ENCODE assay signal across 17 cellular contexts in genomic region chr4:80126435-80126834, GRCh38. TPM values are rescaled to one million over a fixed set of nuclear protein-coding genes. Genes with fewer than 3 reads are reported as not detected.
DNase-seq lines count a peak whose midpoint lies in the region; ATAC-seq and TF ChIP-seq lines count a peak whose summit lies in the region.
"Had no signal": no experiment of that assay in that cellular context is flagged by ENCODE, and none has a peak within 500 bp of the region (broad histone marks: within the 10 kb centered on the region; RNA-seq: fewer than 3 reads in every experiment).

No MANE protein-coding gene starts in this region.

- ATAC-seq in effector memory CD8-positive, alpha-beta T cell (replicated peaks): no peak
- no peak for ATAC-seq in GM21367 (IDR thresholded peaks at IDR 0.05; ENCODE audit: unreplicated experiment)

- peak overlapping the region in 10 of 11 experiments; percentile 21 to 89 (median 82); a peak in 19 of 22 replicates for H3K27ac ChIP-seq in BLaER1 treated with 17β-estradiol and CSF1 and Interleukin-3, amounts not matched to agents 10 nM and 100 nM
- peak overlapping the region; percentile 77 for H3K27ac ChIP-seq in CD4-positive, alpha-beta memory T cell (ENCODE audit: low read depth, low read length)
- H3K27ac ChIP-seq in SJSA1: peak overlapping the region; percentile 62
- H3K27ac ChIP-seq in Peyer's patch: no peak overlapping the region
- H3K27ac ChIP-seq: C4-2B had no signal

- H3K27me3 Mint-ChIP-seq in CD4-positive, alpha-beta memory T cell: no peaks in the 10 kb centered on the region
- no peaks in the 10 kb centered on the region for H3K27me3 Mint-ChIP-seq in effector memory CD8-positive, alpha-beta T cell

- no peak overlapping the region for H3K4me3 ChIP-seq in BLaER1 treated with 17β-estradiol and CSF1 and Interleukin-3, amounts not matched to agents 10 nM and 100 nM
- no peak overlapping the region for H3K4me3 ChIP-seq in CD4-positive, alpha-beta memory T cell (ENCODE audit: low read length in 2 of 2)
- H3K4me3 ChIP-seq in SJSA1 (no peak overlapping the region), Peyer's patch (no peak overlapping the region)
- H3K4me3 ChIP-seq: tibial nerve had no signal

- peaks cover 0 to 23% (median 5%) of the 10 kb centered on the region in 11 experiments; a peak in 6 of 22 replicates for H3K9me3 ChIP-seq in BLaER1 treated with 17β-estradiol and CSF1 and Interleukin-3, amounts not matched to agents 10 nM and 100 nM (replicated peaks in 1 of 11)
- H3K9me3 ChIP-seq in CD4-positive, alpha-beta memory T cell (ENCODE audit: control insufficient read depth in 1 of 2, low read length in 2 of 2): no peaks in the 10 kb centered on the region
- H3K9me3 ChIP-seq in SJSA1 (replicated peaks): no peaks in the 10 kb centered on the region
- no peaks in the 10 kb centered on the region for H3K9me3 ChIP-seq in Peyer's patch
- H3K9me3 ChIP-seq: tibial nerve had no signal

- TF ChIP-seq POLR2A in Peyer's patch (IDR thresholded peaks at IDR 0.05): no peak

- H3K27me3 ChIP-seq in BLaER1 treated with 17β-estradiol and CSF1 and Interleukin-3, amounts not matched to agents 10 nM and 100 nM: no peaks in the 10 kb centered on the region
- H3K27me3 ChIP-seq in CD4-positive, alpha-beta memory T cell (ENCODE audit: insufficient read depth, low read length): no peaks in the 10 kb centered on the region
- H3K27me3 ChIP-seq in SJSA1 (replicated peaks): no peaks in the 10 kb centered on the region
- H3K27me3 ChIP-seq in Peyer's patch: no peaks in the 10 kb centered on the region
- H3K27me3 ChIP-seq: tibial nerve had no signal

- H3K27ac Mint-ChIP-seq in CD4-positive, alpha-beta memory T cell: peak overlapping the region; percentile 86 to 97 (median 91)
- H3K27ac Mint-ChIP-seq in effector memory CD8-positive, alpha-beta T cell: peak overlapping the region; percentile 63 to 89

- no peak for DNase-seq in CD4-positive, alpha-beta memory T cell
- DNase-seq in SJSA1 (ENCODE audit: low read depth in 1 of 2, low spot score in 2 of 2) (no peak), Peyer's patch (no peak), cerebellum (ENCODE audit: low spot score) (no peak)
- DNase-seq in effector memory CD8-positive, alpha-beta T cell: no peak
- DNase-seq: activated T-cell treated with anti-CD3 and anti-CD28 coated beads, Interleukin-2, amount 50 U/mL, for 1 hour; amniotic stem cell; DMS79 treated with DMSO at 0.1 percent for 48 hours; H9; NCI-H187 treated with DMSO at 0.1 percent for 48 hours; NCI-H446; Right ventricle myocardium superior had no signal

- H3K9ac ChIP-seq in BLaER1 treated with 17β-estradiol and CSF1 and Interleukin-3, amounts not matched to agents 10 nM and 100 nM: peak overlapping the region in 8 of 11 experiments; percentile 9 to 61 (median 54); a peak in 13 of 22 replicates

- H3K4me1 ChIP-seq in BLaER1 treated with 17β-estradiol and CSF1 and Interleukin-3, amounts not matched to agents 10 nM and 100 nM: peaks cover 30 to 55% (median 44%) of the 10 kb centered on the region in 10 experiments
- peaks cover 56% of the 10 kb centered on the region for H3K4me1 ChIP-seq in CD4-positive, alpha-beta memory T cell (ENCODE audit: insufficient read depth, low read length)
- H3K4me1 ChIP-seq in SJSA1 (replicated peaks) (peaks cover 31% of the 10 kb centered on the region), Peyer's patch (no peaks in the 10 kb centered on the region)
- H3K4me1 ChIP-seq: tibial nerve had no signal

- peaks cover 43 to 63% (median 51%) of the 10 kb centered on the region in 4 donors for H3K4me1 Mint-ChIP-seq in CD4-positive, alpha-beta memory T cell
- peaks cover 23 to 37% of the 10 kb centered on the region in 2 donors for H3K4me1 Mint-ChIP-seq in effector memory CD8-positive, alpha-beta T cell (ENCODE audit: low read depth in 2 of 2)
- H3K4me1 Mint-ChIP-seq: neural crest cell had no signal

- peaks cover 0 to 2% (median 0%) of the 10 kb centered on the region in 8 donors for H3K9me3 Mint-ChIP-seq in CD4-positive, alpha-beta memory T cell
- H3K9me3 Mint-ChIP-seq in effector memory CD8-positive, alpha-beta T cell: no peaks in the 10 kb centered on the region
- H3K9me3 Mint-ChIP-seq: H9, neural crest cell had no signal

- no peaks in the 10 kb centered on the region for H3K36me3 Mint-ChIP-seq in CD4-positive, alpha-beta memory T cell
- H3K36me3 Mint-ChIP-seq in effector memory CD8-positive, alpha-beta T cell (ENCODE audit: insufficient read depth): no peaks in the 10 kb centered on the region

- CTCF ChIA-PET in CD4-positive, alpha-beta memory T cell (lab: Charles Lee; ENCODE audit: partially characterized antibody): interaction anchor here (0.7 to 7.9 kb wide), 27 partner anchors 11 to 367 kb away, joined by 3 to 291 read pairs (median 10); partner anchors contain the start of genes ANTXR2 and PRDM8

- POLR2A ChIA-PET in CD4-positive, alpha-beta memory T cell (lab: Charles Lee; ENCODE audit: partially characterized antibody): interaction anchor here (0.7 to 4.9 kb wide), 16 partner anchors 10 to 119 kb away, joined by 3 to 127 read pairs (median 6); partner anchors contain the start of gene ANTXR2

- no peaks in the 10 kb centered on the region for H4K20me1 ChIP-seq in BLaER1 treated with 17β-estradiol and CSF1 and Interleukin-3, amounts not matched to agents 10 nM and 100 nM

- intact Hi-C loops in CD4-positive, alpha-beta memory T cell (cut with micrococcal nuclease): loop anchor here (5.0 to 10.0 kb wide), 2 partner anchors 69 to 1192 kb away; partner anchors contain the start of gene PAQR3

- no peaks in the 10 kb centered on the region for H3K36me3 ChIP-seq in BLaER1 treated with 17β-estradiol and CSF1 and Interleukin-3, amounts not matched to agents 10 nM and 100 nM
- H3K36me3 ChIP-seq in CD4-positive, alpha-beta memory T cell (ENCODE audit: insufficient read depth, low read length): no peaks in the 10 kb centered on the region
- H3K36me3 ChIP-seq in SJSA1: no peaks in the 10 kb centered on the region
- no peaks in the 10 kb centered on the region for H3K36me3 ChIP-seq in Peyer's patch
- H3K36me3 ChIP-seq: tibial nerve had no signal

- H3K4me3 Mint-ChIP-seq in CD4-positive, alpha-beta memory T cell: peak overlapping the region in 6 of 8 donors; percentile 42 to 72 (median 66)
- H3K4me3 Mint-ChIP-seq in effector memory CD8-positive, alpha-beta T cell: peak overlapping the region in 1 of 2 donors; percentile 27
- H3K4me3 Mint-ChIP-seq: H9, neural crest cell had no signal

- peak overlapping the region; percentile 59 to 83 (median 69); a peak in 21 of 22 replicates for H3K4me2 ChIP-seq in BLaER1 treated with 17β-estradiol and CSF1 and Interleukin-3, amounts not matched to agents 10 nM and 100 nM

- no peak for TF ChIP-seq CTCF in Peyer's patch (IDR thresholded peaks at IDR 0.05)

RNA-seq across cellular contexts. Expression of gene ANTXR2, which starts 53.4 kb away (rescaled TPM):
- 10 to 100 TPM; 90.1 to 91.6 TPM for total RNA-seq in CD4-positive, alpha-beta memory T cell
- 10 to 100 TPM; 88.1 to 91.2 TPM for polyA plus RNA-seq in CD4-positive, alpha-beta memory T cell
- 57.8 and 72.0 TPM in 2 replicates for total RNA-seq in SJSA1 (2014; rRNA removed; shearing (Covaris generic))
- total RNA-seq in Peyer's patch (10 to 100 TPM; 33.5 to 57.8 (median 47.3) TPM), cerebellum (33.4 TPM)

Comparison
In these comparisons a context has a peak if more than half of its experiments do, and no peak if none do; other contexts are left out.
1. H3K27ac ChIP-seq: peak in BLaER1 treated with 17β-estradiol and CSF1 and Interleukin-3, amounts not matched to agents 10 nM and 100 nM (10 of 11), CD4-positive, alpha-beta memory T cell (single experiment) and SJSA1 (single experiment); none in Peyer's patch (0 of 4).